1 cellular context compared by ENCODE assay signal in the genomic region with DNA sequence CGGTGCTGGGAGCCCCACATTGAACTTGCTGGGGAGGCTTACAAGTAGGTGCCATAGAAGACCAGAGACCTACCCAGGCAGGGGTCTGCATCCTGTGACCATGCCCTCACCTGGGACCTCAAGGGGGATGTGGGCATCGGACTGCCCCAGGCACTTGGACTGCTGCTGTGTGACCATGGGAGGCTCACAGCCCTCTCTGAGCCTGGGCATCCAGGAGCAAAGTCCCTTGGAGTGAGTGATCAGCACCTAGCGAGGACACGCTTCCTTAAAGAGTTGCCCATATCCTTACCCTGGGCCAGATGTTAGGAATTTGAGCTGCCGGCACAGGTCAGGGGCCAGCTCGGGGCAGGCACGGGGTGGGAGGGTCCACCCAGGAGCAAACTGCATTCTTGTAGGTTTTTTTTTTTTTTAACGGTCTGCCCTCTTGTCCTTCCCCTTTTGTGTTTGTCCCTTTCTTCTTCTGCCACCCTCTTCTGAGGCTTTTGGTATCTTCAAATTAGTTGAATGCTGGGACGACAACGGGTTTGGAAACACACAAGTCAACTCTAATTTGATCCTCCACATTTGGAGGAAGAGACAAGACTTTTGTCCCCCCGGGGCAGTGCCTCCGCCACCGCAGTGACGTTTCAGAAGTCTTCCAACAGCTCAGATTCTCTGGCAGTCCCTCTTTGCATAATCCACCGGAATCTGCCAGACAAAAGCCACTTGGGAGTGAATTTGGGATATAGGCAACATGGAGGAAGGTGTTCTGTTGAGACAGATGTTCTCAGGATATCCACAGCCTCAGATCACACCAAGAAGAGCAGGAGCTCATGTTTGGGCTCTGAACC.
TF ChIP-seq lines count a peak whose summit lies in the region.

No MANE protein-coding gene starts in this region.

TF ChIP-seq in GM23338, 12 proteins besides CTCF, POLR2A, EP300 and RAD21 (continued from another document):
- TF ChIP-seq, protein P1, sequence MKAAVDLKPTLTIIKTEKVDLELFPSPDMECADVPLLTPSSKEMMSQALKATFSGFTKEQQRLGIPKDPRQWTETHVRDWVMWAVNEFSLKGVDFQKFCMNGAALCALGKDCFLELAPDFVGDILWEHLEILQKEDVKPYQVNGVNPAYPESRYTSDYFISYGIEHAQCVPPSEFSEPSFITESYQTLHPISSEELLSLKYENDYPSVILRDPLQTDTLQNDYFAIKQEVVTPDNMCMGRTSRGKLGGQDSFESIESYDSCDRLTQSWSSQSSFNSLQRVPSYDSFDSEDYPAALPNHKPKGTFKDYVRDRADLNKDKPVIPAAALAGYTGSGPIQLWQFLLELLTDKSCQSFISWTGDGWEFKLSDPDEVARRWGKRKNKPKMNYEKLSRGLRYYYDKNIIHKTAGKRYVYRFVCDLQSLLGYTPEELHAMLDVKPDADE (IDR thresholded peaks at IDR 0.05): no peak
TF ChIP-seq in GM23338: peak in this region for 0.
